8 cellular contexts compared by ENCODE assay signal in the genomic region with DNA sequence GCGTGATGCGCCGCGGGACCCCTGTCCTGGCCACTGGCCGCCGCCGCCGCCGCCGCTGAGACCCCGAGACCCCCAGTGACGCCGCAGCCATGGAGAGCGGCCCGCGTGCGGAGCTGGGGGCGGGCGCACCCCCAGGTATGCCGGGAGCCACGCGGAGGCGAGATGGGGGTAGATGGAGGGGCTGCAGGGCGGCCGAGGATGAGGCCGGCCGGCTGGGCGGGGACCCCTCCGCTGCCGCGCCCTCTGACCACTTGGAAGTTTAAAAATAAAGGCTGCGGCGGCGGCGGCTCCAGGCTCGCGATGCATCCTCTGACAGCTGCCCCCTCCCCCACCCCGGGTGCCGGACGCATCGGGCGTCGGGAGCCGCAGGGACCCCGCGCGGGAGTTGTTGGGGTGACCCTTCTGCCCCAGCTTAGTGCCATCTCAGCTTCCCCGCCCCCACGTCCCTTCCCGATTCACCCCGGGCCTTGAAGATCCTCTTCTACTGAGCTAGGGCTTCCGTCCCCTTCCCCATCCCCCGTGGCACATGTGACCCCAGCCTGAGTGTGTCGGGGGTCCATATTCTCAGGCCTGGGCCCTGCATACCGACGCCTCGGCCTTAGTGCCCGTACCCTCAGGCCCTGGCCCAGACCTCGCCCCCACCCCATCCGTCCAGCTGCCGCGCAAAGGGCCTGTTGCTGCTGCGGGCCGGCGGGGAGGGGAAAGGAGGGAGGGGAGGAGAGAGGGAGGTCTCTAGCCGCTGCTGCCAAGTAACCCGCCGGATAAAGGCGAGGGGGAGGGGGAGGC. TPM values are rescaled to one million over a fixed set of nuclear protein-coding genes. Genes with fewer than 3 reads are reported as not detected.
DNase-seq lines count a peak whose midpoint lies in the region; ATAC-seq and TF ChIP-seq lines count a peak whose summit lies in the region.

No MANE protein-coding gene starts in this region.

- DNase-seq in ELR (ENCODE audit: low read depth): peak; percentile 66
- DNase-seq in NOMO-1 treated with DMSO at 0.1 percent for 48 hours (lab: John Stamatoyannopoulos, UW; ENCODE audit: unreplicated experiment): peak; percentile 31
- peak; percentile 81 for DNase-seq in activated T-cell treated with anti-CD3 and anti-CD28 coated beads, Interleukin-2, amount 50 U/mL, for 24 hours
- DNase-seq in esophagus muscularis mucosa (ENCODE audit: extremely low spot score): no peak
- DNase-seq in thoracic aorta (ENCODE audit: low spot score): no peak

- H3K4me1 Mint-ChIP-seq in activated T-cell treated with anti-CD3 and anti-CD28 coated beads, Interleukin-2, amount 50 U/mL, for 24 hours (ENCODE audit: low read depth): peaks cover 74% of the 10 kb centered on the region

- 0% methylated on average over 16 of the region's 69 CpGs for WGBS in esophagus muscularis mucosa

- H3K4me1 ChIP-seq in esophagus muscularis mucosa (peaks cover 63 to 85% (median 70%) of the 10 kb centered on the region in 4 donors), muscle layer of duodenum (ENCODE audit: control insufficient read depth in 1 of 2, insufficient read depth in 2 of 2, low read length in 2 of 2) (peaks cover 41 to 56% of the 10 kb centered on the region in 2 donors), thoracic aorta (ENCODE audit: control insufficient read depth in 1 of 2, low read depth in 2 of 2) (peaks cover 51 to 65% of the 10 kb centered on the region in 2 donors)

- TF ChIP-seq CTCF in esophagus muscularis mucosa (IDR thresholded peaks at IDR 0.05) (no peak), thoracic aorta (IDR thresholded peaks at IDR 0.05) (no peak)

- H3K27ac ChIP-seq in esophagus muscularis mucosa (replicated peaks in 1 of 4) (peak overlapping the region; percentile 97 to 99 (median 98)), muscle layer of duodenum (ENCODE audit: low read length) (peak overlapping the region; percentile 79), thoracic aorta (peak overlapping the region; percentile 98 to 99)

- no peaks in the 10 kb centered on the region for H3K9me3 Mint-ChIP-seq in activated T-cell treated with anti-CD3 and anti-CD28 coated beads, Interleukin-2, amount 50 U/mL, for 24 hours

- H3K36me3 ChIP-seq in esophagus muscularis mucosa: peaks cover 0 to 20% (median 0%) of the 10 kb centered on the region in 4 donors
- H3K36me3 ChIP-seq in muscle layer of duodenum (ENCODE audit: control insufficient read depth in 1 of 2, insufficient read depth in 2 of 2, low read length in 2 of 2): peaks cover 0 to 4% of the 10 kb centered on the region in 2 donors
- H3K36me3 ChIP-seq in thoracic aorta: no peaks in the 10 kb centered on the region

- no peak for TF ChIP-seq EP300 in esophagus muscularis mucosa (IDR thresholded peaks at IDR 0.05)

- H3K36me3 Mint-ChIP-seq in activated T-cell treated with anti-CD3 and anti-CD28 coated beads, Interleukin-2, amount 50 U/mL, for 24 hours (ENCODE audit: low read depth): peaks cover 42% of the 10 kb centered on the region

- H3K27me3 Mint-ChIP-seq in activated T-cell treated with anti-CD3 and anti-CD28 coated beads, Interleukin-2, amount 50 U/mL, for 24 hours: no peaks in the 10 kb centered on the region

- peak overlapping the region; percentile 94 for H3K27ac Mint-ChIP-seq in activated T-cell treated with anti-CD3 and anti-CD28 coated beads, Interleukin-2, amount 50 U/mL, for 24 hours

- H3K4me3 Mint-ChIP-seq in activated T-cell treated with anti-CD3 and anti-CD28 coated beads, Interleukin-2, amount 50 U/mL, for 24 hours: peak overlapping the region; percentile 90

- ATAC-seq in HG02885 (IDR thresholded peaks at IDR 0.05; ENCODE audit: poor library complexity, unreplicated experiment): peak; percentile 17
- no peak for ATAC-seq in thoracic aorta (ENCODE audit: insufficient number of reproducible peaks, low FRiP score, low read depth)
- no peak for ATAC-seq in HG03025 (IDR thresholded peaks at IDR 0.05; ENCODE audit: low FRiP score, unreplicated experiment)

- H3K27me3 ChIP-seq in esophagus muscularis mucosa: no peaks in the 10 kb centered on the region
- no peaks in the 10 kb centered on the region for H3K27me3 ChIP-seq in muscle layer of duodenum (ENCODE audit: low read depth, low read length)
- H3K27me3 ChIP-seq in thoracic aorta (replicated peaks; ENCODE audit: insufficient read depth): no peaks in the 10 kb centered on the region

- no peaks in the 10 kb centered on the region for H3K9me3 ChIP-seq in esophagus muscularis mucosa
- no peaks in the 10 kb centered on the region for H3K9me3 ChIP-seq in muscle layer of duodenum (ENCODE audit: control insufficient read depth in 1 of 2, low read length in 2 of 2)
- no peaks in the 10 kb centered on the region for H3K9me3 ChIP-seq in thoracic aorta

- H3K4me3 ChIP-seq in esophagus muscularis mucosa (peak overlapping the region; percentile 70 to 99 (median 98)), muscle layer of duodenum (ENCODE audit: low read depth in 1 of 2, low read length in 2 of 2) (peak overlapping the region; percentile 72 to 83), thoracic aorta (peak overlapping the region; percentile 99)

- intact Hi-C loops in esophagus muscularis mucosa (cut with DNase I): loop anchor here (10.0 kb wide), 1 partner anchor 228 kb away; the partner anchor contains the start of gene STK40

- TF ChIP-seq POLR2A in esophagus muscularis mucosa (IDR thresholded peaks at IDR 0.05; ENCODE audit: low read depth): no peak

RNA-seq across cellular contexts. Expression of gene MAP7D1, which starts 0.6 kb away (rescaled TPM):
- total RNA-seq in esophagus muscularis mucosa (100 to 1,000 TPM; 162 to 263 (median 225) TPM), thoracic aorta (100 to 1,000 TPM; 170 to 186 TPM)

RNA-seq across cellular contexts. Expression of gene TRAPPC3, which starts 7.2 kb away (rescaled TPM):
- total RNA-seq in esophagus muscularis mucosa (100 to 1,000 TPM in 3 of 4 donors, 10 to 100 TPM in 1; 97.9 to 164 (median 122) TPM), thoracic aorta (10 to 100 TPM; 78.5 to 92.3 TPM)

RNA-seq across cellular contexts. Expression of gene COL8A2, which starts 31.5 kb away (rescaled TPM):
- total RNA-seq in esophagus muscularis mucosa (10 to 100 TPM; 20.7 to 57.4 (median 34.7) TPM), thoracic aorta (100 to 1,000 TPM in 1 of 2 donors, 10 to 100 TPM in 1; 41.6 to 126 TPM)

Comparison
In these comparisons a context has a peak if more than half of its experiments do, and no peak if none do; other contexts are left out.
1. DNase-seq: peak in ELR (single experiment), NOMO-1 treated with DMSO at 0.1 percent for 48 hours (single experiment) and activated T-cell treated with anti-CD3 and anti-CD28 coated beads, Interleukin-2, amount 50 U/mL, for 24 hours (single experiment); none in esophagus muscularis mucosa (single experiment) and thoracic aorta (single experiment).
2. Peak in every context shown above with its lines, with median percentiles within 50 percentile points of each other: H3K27ac ChIP-seq and H3K4me3 ChIP-seq.